In the genomic region with DNA sequence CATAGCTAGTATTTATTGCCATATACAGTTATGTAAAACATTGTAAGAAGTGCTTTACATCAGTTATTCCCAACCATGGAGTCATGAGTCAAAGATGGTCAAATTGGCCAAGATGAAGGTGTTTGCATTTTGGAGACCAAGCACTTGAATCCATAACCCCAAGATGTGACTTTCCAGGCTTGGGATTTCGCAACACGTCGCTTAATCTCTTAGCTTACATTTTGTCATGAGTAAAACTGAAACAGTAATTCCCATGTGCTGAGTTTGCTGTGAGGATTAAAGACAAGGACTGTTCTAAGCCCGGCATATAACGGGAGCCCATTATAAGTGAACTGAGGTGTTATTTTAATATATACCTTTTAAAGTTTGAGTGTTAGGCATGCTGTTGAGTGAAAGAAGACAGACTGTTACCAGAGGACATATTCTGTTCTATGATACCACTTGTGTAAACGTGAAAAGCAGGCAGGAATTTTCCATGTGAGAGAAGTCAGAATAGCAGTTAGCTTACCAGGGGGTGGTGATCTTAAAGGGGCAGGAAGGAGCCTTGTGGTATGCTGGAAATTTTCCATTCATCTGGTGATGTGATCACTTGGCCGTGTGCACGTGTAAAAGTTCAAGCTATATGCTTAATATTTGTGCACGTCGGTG, we compare ENCODE assay signal across 1 cellular context.
A peak's percentile ranks its signal among the peaks of the same experiment; 100 is the strongest.
TF ChIP-seq lines count a peak whose summit lies in the region.

No MANE protein-coding gene starts in this region.

TF ChIP-seq in H1, 55 proteins besides CTCF, POLR2A, EP300 and RAD21:
- TF ChIP-seq CEBPB (IDR thresholded peaks at IDR 0.05; ENCODE audit: low read depth, low read length) (peak; percentile 82), BRCA1 (IDR thresholded peaks at IDR 0.05; ENCODE audit: low read depth, low read length) (no peak)
